ENCODE assay signal across 22 cellular contexts in the genomic region with DNA sequence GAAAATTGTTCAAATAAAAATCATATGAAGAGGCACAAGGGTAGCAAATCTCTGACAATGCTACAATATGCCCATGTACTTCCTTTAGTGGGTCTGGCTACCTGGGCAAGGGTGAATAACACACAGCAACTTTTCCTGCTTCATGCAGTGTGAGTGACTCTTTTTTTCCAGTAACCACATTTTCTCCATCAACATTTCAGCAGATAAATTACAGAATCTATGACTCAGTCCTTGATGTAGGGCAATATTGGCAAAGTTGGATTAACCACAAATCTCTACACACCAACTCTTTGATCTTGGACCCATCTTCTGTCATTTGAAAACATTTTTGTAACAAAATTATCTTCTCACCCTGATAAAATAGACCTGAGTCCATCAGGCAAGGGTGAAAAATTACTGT. TPM values are rescaled to one million over a fixed set of nuclear protein-coding genes. Genes with fewer than 3 reads are reported as not detected.
DNase-seq lines count a peak whose midpoint lies in the region; ATAC-seq, FAIRE-seq and TF ChIP-seq lines count a peak whose summit lies in the region.
"Had no signal": no experiment of that assay in that cellular context is flagged by ENCODE, and none has a peak within 500 bp of the region (broad histone marks: within the 10 kb centered on the region; RNA-seq: fewer than 3 reads in every experiment).

No MANE protein-coding gene starts in this region.

- no peak overlapping the region for H3K4me3 Mint-ChIP-seq in activated naive CD8-positive, alpha-beta T cell treated with anti-CD3 and anti-CD28 coated beads, Interleukin-2, amount 50 U/mL, for 24 hours
- H3K4me3 Mint-ChIP-seq in activated naive CD8-positive, alpha-beta T cell treated with anti-CD3 and anti-CD28 coated beads for 36 hours = no peak overlapping the region
- no peak overlapping the region for H3K4me3 Mint-ChIP-seq in astrocyte (ENCODE audit: unreplicated experiment)
- H3K4me3 Mint-ChIP-seq: CD4-positive, alpha-beta T cell; H9 had no signal

- BruUV-seq in HepG2 (replicated peaks; lab: Mats Ljungman, UMichigan) = no TSS peak

- H3K9ac ChIP-seq in astrocyte (ENCODE audit: low read length) = no peak overlapping the region
- no peak overlapping the region for H3K9ac ChIP-seq in HepG2 (ENCODE audit: insufficient read depth, low read depth, low read length)
- no peak overlapping the region for H3K9ac ChIP-seq in colonic mucosa (ENCODE audit: low read depth in 2 of 2, low read length in 2 of 2)

- peak; percentile 20 for ATAC-seq in activated naive CD8-positive, alpha-beta T cell treated with anti-CD3 and anti-CD28 coated beads, Interleukin-2, amount 50 U/mL, for 24 hours
- no peak for ATAC-seq in HepG2
- ATAC-seq: K562 had no signal

- H3K9me3 ChIP-seq in astrocyte (ENCODE audit: insufficient read depth, low read depth, low read length) = no peaks in the 10 kb centered on the region
- no peaks in the 10 kb centered on the region for H3K9me3 ChIP-seq in HepG2 (ENCODE audit: low read length)
- no peaks in the 10 kb centered on the region for H3K9me3 ChIP-seq in uterus
- H3K9me3 ChIP-seq in colonic mucosa = no peaks in the 10 kb centered on the region
- H3K9me3 ChIP-seq: BE2C had no signal

- H3K36me3 Mint-ChIP-seq in activated naive CD8-positive, alpha-beta T cell treated with anti-CD3 and anti-CD28 coated beads, Interleukin-2, amount 50 U/mL, for 24 hours (ENCODE audit: low read depth) = no peaks in the 10 kb centered on the region
- no peaks in the 10 kb centered on the region for H3K36me3 Mint-ChIP-seq in activated naive CD8-positive, alpha-beta T cell treated with anti-CD3 and anti-CD28 coated beads for 36 hours
- no peaks in the 10 kb centered on the region for H3K36me3 Mint-ChIP-seq in astrocyte (ENCODE audit: low read depth, unreplicated experiment)

- H3K27me3 ChIP-seq in astrocyte (ENCODE audit: insufficient read depth, low read length) (no peaks in the 10 kb centered on the region), HepG2 (ENCODE audit: control insufficient read depth in 1 of 2, insufficient read depth in 2 of 2, low read length in 2 of 2) (no peaks in the 10 kb centered on the region), uterus (no peaks in the 10 kb centered on the region), colonic mucosa (no peaks in the 10 kb centered on the region)
- H3K27me3 ChIP-seq: BE2C had no signal

- H2AFZ ChIP-seq in astrocyte (ENCODE audit: low read depth, low read length) (no peak overlapping the region), HepG2 (ENCODE audit: low read length) (no peak overlapping the region)

- TF ChIP-seq EP300 in HepG2 (IDR thresholded peaks at IDR 0.05; ENCODE audit: low read depth in 2 of 2, low read length in 2 of 2) (no peak), HepG2 (CRISPR knock-in tag; IDR thresholded peaks at IDR 0.05; ENCODE audit: borderline replicate concordance) (no peak)

- H3K4me1 ChIP-seq in astrocyte (ENCODE audit: insufficient read depth, low read length) (no peaks in the 10 kb centered on the region), HepG2 (ENCODE audit: insufficient read depth, low read length) (no peaks in the 10 kb centered on the region), uterus (no peaks in the 10 kb centered on the region), colonic mucosa (no peaks in the 10 kb centered on the region)
- H3K4me1 ChIP-seq: BE2C had no signal

- in situ Hi-C loops in HepG2 (cut with HindIII; ENCODE audit: extremely low pct_ligation_motif_present, low pct_unique_long_range_greater_than_20kb) = no loop called here

- TF ChIP-seq RAD21 in HepG2 (CRISPR knock-in tag; IDR thresholded peaks at IDR 0.05) = no peak

- H4K20me1 ChIP-seq in astrocyte (ENCODE audit: insufficient read depth, low read length) (no peaks in the 10 kb centered on the region), HepG2 (ENCODE audit: insufficient read depth, low read length) (no peaks in the 10 kb centered on the region)

- FAIRE-seq in astrocyte (lab: Jason Lieb, UNC) = no peak
- FAIRE-seq in HepG2 (lab: Jason Lieb, UNC) = no peak
- FAIRE-seq: G401.6, K562 had no signal

- DNase-seq in activated naive CD8-positive, alpha-beta T cell treated with anti-CD3 and anti-CD28 coated beads, Interleukin-2, amount 50 U/mL, for 24 hours = no peak
- DNase-seq in activated naive CD8-positive, alpha-beta T cell treated with anti-CD3 and anti-CD28 coated beads for 36 hours = no peak
- DNase-seq in astrocyte (ENCODE audit: low read depth) = peak; percentile 85
- DNase-seq in glomerular visceral epithelial cell (ENCODE audit: extremely low spot score) = peak; percentile 20
- no peak for DNase-seq in HepG2 (ENCODE audit: low spot score)
- DNase-seq in uterus = no peak
- DNase-seq in D341Med (ENCODE audit: low spot score) = no peak
- no peak for DNase-seq in colonic mucosa
- DNase-seq: 8988T; BE2C; CD4-positive, alpha-beta T cell; DMS79; H9; NCI-H1417 treated with DMSO at 0.1 percent for 48 hours; NCI-H1930; NCI-H2171 treated with DMSO at 0.1 percent for 48 hours; NCI-H446 treated with DMSO at 0.1 percent for 48 hours; NCI-H748 treated with DMSO at 0.1 percent for 48 hours; OCI-M1 had no signal

- H3K27ac ChIP-seq in astrocyte (ENCODE audit: low read depth, low read length) (no peak overlapping the region), HepG2 (ENCODE audit: extremely low read length, insufficient read depth, low read length) (no peak overlapping the region), uterus (no peak overlapping the region), colonic mucosa (no peak overlapping the region)
- H3K27ac ChIP-seq: RWPE1 had no signal

- intact Hi-C loops in HepG2 (cut with micrococcal nuclease; ENCODE audit: unreplicated experiment) (no loop called here), uterus (cut with DNase I; ENCODE audit: low total_unique reads) (no loop called here), colonic mucosa (cut with DNase I) (no loop called here)

- POLR2A ChIA-PET in HepG2 (lab: Yijun Ruan, JAX) = no interaction called here

- TF ChIP-seq CTCF in astrocyte (IDR thresholded peaks at IDR 0.05; ENCODE audit: insufficient read depth, low read depth, low read length) = no peak
- TF ChIP-seq CTCF in HepG2 (CRISPR knock-in tag; IDR thresholded peaks at IDR 0.05) = no peak
- TF ChIP-seq CTCF in uterus (IDR thresholded peaks at IDR 0.05) = no peak
- TF ChIP-seq CTCF in colonic mucosa (IDR thresholded peaks at IDR 0.05) = no peak

- no peak overlapping the region for H3K4me3 ChIP-seq in astrocyte (ENCODE audit: insufficient read depth, low read depth, low read length)
- H3K4me3 ChIP-seq in HepG2 (replicated peaks in 1 of 3; ENCODE audit: insufficient read depth in 1 of 3, low read depth in 2 of 3, low read length in 3 of 3) = no peak overlapping the region
- H3K4me3 ChIP-seq in uterus = no peak overlapping the region
- H3K4me3 ChIP-seq in colonic mucosa = no peak overlapping the region
- H3K4me3 ChIP-seq: K562 had no signal

- H3K9me3 Mint-ChIP-seq in activated naive CD8-positive, alpha-beta T cell treated with anti-CD3 and anti-CD28 coated beads, Interleukin-2, amount 50 U/mL, for 24 hours = no peaks in the 10 kb centered on the region
- peaks cover 1% of the 10 kb centered on the region for H3K9me3 Mint-ChIP-seq in activated naive CD8-positive, alpha-beta T cell treated with anti-CD3 and anti-CD28 coated beads for 36 hours
- H3K9me3 Mint-ChIP-seq in astrocyte (ENCODE audit: unreplicated experiment) = no peaks in the 10 kb centered on the region
- H3K9me3 Mint-ChIP-seq: CD4-positive, alpha-beta T cell; H9 had no signal

- H3K36me3 ChIP-seq in astrocyte (ENCODE audit: insufficient read depth, low read length) = no peaks in the 10 kb centered on the region
- no peaks in the 10 kb centered on the region for H3K36me3 ChIP-seq in HepG2 (replicated peaks in 1 of 2; ENCODE audit: control insufficient read depth in 1 of 2, insufficient read depth in 2 of 2, low read length in 2 of 2)
- H3K36me3 ChIP-seq in uterus = no peaks in the 10 kb centered on the region
- no peaks in the 10 kb centered on the region for H3K36me3 ChIP-seq in colonic mucosa
- H3K36me3 ChIP-seq: BE2C had no signal

- H3K4me2 ChIP-seq in astrocyte (ENCODE audit: low read length) = no peak overlapping the region
- no peak overlapping the region for H3K4me2 ChIP-seq in HepG2 (ENCODE audit: low read depth, low read length)

- H3K27ac Mint-ChIP-seq in activated naive CD8-positive, alpha-beta T cell treated with anti-CD3 and anti-CD28 coated beads, Interleukin-2, amount 50 U/mL, for 24 hours = peak overlapping the region; percentile 7
- H3K27ac Mint-ChIP-seq in activated naive CD8-positive, alpha-beta T cell treated with anti-CD3 and anti-CD28 coated beads for 36 hours = no peak overlapping the region
- no peak overlapping the region for H3K27ac Mint-ChIP-seq in astrocyte (ENCODE audit: unreplicated experiment)
- H3K27ac Mint-ChIP-seq: CD4-positive, alpha-beta T cell; H9 had no signal

- no peak for TF ChIP-seq POLR2A in HepG2 (IDR thresholded peaks at IDR 0.05; ENCODE audit: insufficient read depth in 1 of 2, low read depth in 2 of 2, low read length in 2 of 2)
- no peak for TF ChIP-seq POLR2A in uterus (IDR thresholded peaks at IDR 0.05)

- H3K79me2 ChIP-seq in astrocyte (ENCODE audit: insufficient read depth, low read length) (no peaks in the 10 kb centered on the region), HepG2 (ENCODE audit: insufficient read depth, low read length) (no peaks in the 10 kb centered on the region)

- CTCF ChIA-PET in HepG2 (lab: Yijun Ruan, JAX; ENCODE audit: low intra/inter-chr PET ratio, low total read pairs) = no interaction called here

- H3K4me1 Mint-ChIP-seq in activated naive CD8-positive, alpha-beta T cell treated with anti-CD3 and anti-CD28 coated beads, Interleukin-2, amount 50 U/mL, for 24 hours = no peaks in the 10 kb centered on the region
- no peaks in the 10 kb centered on the region for H3K4me1 Mint-ChIP-seq in activated naive CD8-positive, alpha-beta T cell treated with anti-CD3 and anti-CD28 coated beads for 36 hours
- H3K4me1 Mint-ChIP-seq in astrocyte (ENCODE audit: low read depth, unreplicated experiment) = no peaks in the 10 kb centered on the region

- H3K27me3 Mint-ChIP-seq in activated naive CD8-positive, alpha-beta T cell treated with anti-CD3 and anti-CD28 coated beads, Interleukin-2, amount 50 U/mL, for 24 hours = peaks cover 3% of the 10 kb centered on the region
- no peaks in the 10 kb centered on the region for H3K27me3 Mint-ChIP-seq in activated naive CD8-positive, alpha-beta T cell treated with anti-CD3 and anti-CD28 coated beads for 36 hours
- no peaks in the 10 kb centered on the region for H3K27me3 Mint-ChIP-seq in astrocyte (ENCODE audit: low read depth, unreplicated experiment)
- H3K27me3 Mint-ChIP-seq: CD4-positive, alpha-beta T cell had no signal

RNA-seq across cellular contexts. Expression of gene ERICH3, which starts 31.7 kb away (rescaled TPM):
- not detected for total RNA-seq in activated naive CD8-positive, alpha-beta T cell treated with anti-CD3 and anti-CD28 coated beads for 36 hours
- total RNA-seq in astrocyte (not detected in 2 replicates), HepG2 (2016; rRNA removed; fragmentation: Illumina TruSeq; extraction: Trizol) (not detected in 2 replicates), uterus (1 to 10 TPM in 1 of 4 donors, under 1 TPM in 3; under 0.01 to 3.7 (median 0.67) TPM), colonic mucosa (under 1 TPM in 1 of 2 donors, not detected in 1; 0.16 TPM)
- total RNA-seq in HepG2 (2016; cell fraction: cytosol; rRNA removed; fragmentation: Illumina TruSeq; extraction: Trizol; ENCODE audit: low read depth) = not detected in 2 replicates
- not detected in 2 replicates for total RNA-seq in HepG2 (2016; cell fraction: insoluble cytoplasmic fraction; rRNA removed; fragmentation: Illumina TruSeq; extraction: Trizol)
- not detected in 2 replicates for total RNA-seq in HepG2 (2016; cell fraction: membrane; rRNA removed; fragmentation: Illumina TruSeq; extraction: Trizol)
- total RNA-seq in HepG2 (2016; cell fraction: nucleus; rRNA removed; fragmentation: Illumina TruSeq; extraction: Trizol) = not detected in 2 replicates
- 0.01 and 0.03 TPM in 2 replicates for polyA plus RNA-seq in HepG2 (2011; rRNA removed)
- polyA plus RNA-seq in HepG2 (2011; cell fraction: cytosol; rRNA removed) = not detected in 2 replicates
- polyA plus RNA-seq in HepG2 (2011; cell fraction: nucleus; rRNA removed) = 0.11 and 0.16 TPM in 2 replicates
- 0.04 and 0.12 TPM in 2 replicates for polyA plus RNA-seq in HepG2 (2012)
- polyA plus RNA-seq in HepG2 (2016; cell fraction: cytosol; fragmentation: Illumina TruSeq; extraction: Trizol; ENCODE audit: low read depth) = not detected in 2 replicates
- not detected in 2 replicates for polyA plus RNA-seq in HepG2 (2016; cell fraction: insoluble cytoplasmic fraction; fragmentation: Illumina TruSeq; extraction: Trizol; ENCODE audit: low read depth)
- polyA plus RNA-seq in HepG2 (2016; cell fraction: membrane; fragmentation: Illumina TruSeq; extraction: Trizol; ENCODE audit: low read depth) = not detected in 2 replicates
- not detected in 2 replicates for polyA plus RNA-seq in HepG2 (2016; cell fraction: nucleus; fragmentation: Illumina TruSeq; extraction: Trizol; ENCODE audit: insufficient read depth, low read depth)
- not detected in 2 replicates for polyA minus RNA-seq in HepG2 (2011; rRNA and poly(A)+ RNA removed; ENCODE audit: low replicate concordance)
- not detected in 2 replicates for polyA minus RNA-seq in HepG2 (2011; cell fraction: cytosol; rRNA and poly(A)+ RNA removed)
- polyA minus RNA-seq in HepG2 (2011; cell fraction: nucleus; rRNA and poly(A)+ RNA removed) = 0.37 and 1.2 TPM in 2 replicates
- total RNA-seq: CD4-positive, alpha-beta T cell; H9; K562 had no signal
- polyA plus RNA-seq: K562 had no signal

Comparison
In these comparisons a context has a peak if more than half of its experiments do, and no peak if none do; other contexts are left out.
1. DNase-seq: peak in astrocyte (single experiment) and glomerular visceral epithelial cell (single experiment); none in activated naive CD8-positive, alpha-beta T cell treated with anti-CD3 and anti-CD28 coated beads, Interleukin-2, amount 50 U/mL, for 24 hours (single experiment), activated naive CD8-positive, alpha-beta T cell treated with anti-CD3 and anti-CD28 coated beads for 36 hours (single experiment), HepG2 (single experiment), uterus (0 of 2), D341Med (single experiment) and colonic mucosa (single experiment).